20 cellular contexts compared by ENCODE assay signal in the genomic region with DNA sequence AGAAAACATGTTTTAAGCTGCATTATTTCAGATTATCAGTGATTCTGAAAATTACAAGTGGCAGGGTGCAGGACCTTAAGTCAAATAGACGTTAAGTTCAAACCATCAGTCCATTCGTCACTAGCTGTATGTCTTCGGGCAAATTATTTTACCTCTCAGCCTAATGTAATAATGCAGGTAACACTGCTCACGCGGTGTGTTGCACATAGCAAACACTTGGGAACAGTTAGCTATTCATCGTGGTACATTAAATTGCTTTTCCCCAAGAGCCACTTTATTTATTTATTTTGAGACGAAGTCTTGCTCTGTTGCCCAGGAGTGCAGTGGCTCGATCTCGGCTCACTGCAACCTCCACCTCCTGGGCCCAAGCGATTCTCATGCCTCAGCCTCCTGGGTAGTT. TPM values are rescaled to one million over a fixed set of nuclear protein-coding genes. Genes with fewer than 3 reads are reported as not detected.
DNase-seq lines count a peak whose midpoint lies in the region; TF ChIP-seq lines count a peak whose summit lies in the region.
"Had no signal": no experiment of that assay in that cellular context is flagged by ENCODE, and none has a peak within 500 bp of the region (broad histone marks: within the 10 kb centered on the region; RNA-seq: fewer than 3 reads in every experiment).

No MANE protein-coding gene starts in this region.

- TF ChIP-seq EP300 in esophagus muscularis mucosa (IDR thresholded peaks at IDR 0.05): no peak

- no peaks in the 10 kb centered on the region for H3K9me3 ChIP-seq in neutrophil
- no peaks in the 10 kb centered on the region for H3K9me3 ChIP-seq in esophagus muscularis mucosa
- H3K9me3 ChIP-seq: left lung, mucosa of descending colon, tibial artery had no signal

- H3K27me3 ChIP-seq in neutrophil (no peaks in the 10 kb centered on the region), esophagus muscularis mucosa (no peaks in the 10 kb centered on the region)
- H3K27me3 ChIP-seq: left lung, neural progenitor cell, tibial artery had no signal

- H3K9me3 Mint-ChIP-seq in activated T-cell treated with anti-CD3 and anti-CD28 coated beads, Interleukin-2, amount 50 U/mL, for 24 hours: no peaks in the 10 kb centered on the region
- H3K9me3 Mint-ChIP-seq: CD14-positive monocyte; neural progenitor cell; stimulated activated naive CD8-positive, alpha-beta T cell treated with anti-CD3 and anti-CD28 coated beads, Interleukin-15, Interleukin-2, amounts not matched to agents 100 ng/mL and 50 ng/mL, for 24 hours had no signal

- H3K4me1 ChIP-seq in neutrophil (ENCODE audit: control insufficient read depth in 1 of 2, insufficient read depth in 1 of 2, low read depth in 1 of 2, low read length in 1 of 2): peaks cover 30% of the 10 kb centered on the region in 2 experiments
- peaks cover 6 to 21% (median 14%) of the 10 kb centered on the region in 4 donors for H3K4me1 ChIP-seq in esophagus muscularis mucosa
- H3K4me1 ChIP-seq: neural progenitor cell had no signal

- peak overlapping the region; percentile 66 for H3K27ac Mint-ChIP-seq in activated T-cell treated with anti-CD3 and anti-CD28 coated beads, Interleukin-2, amount 50 U/mL, for 24 hours
- H3K27ac Mint-ChIP-seq: neural progenitor cell; stimulated activated naive CD8-positive, alpha-beta T cell treated with anti-CD3 and anti-CD28 coated beads, Interleukin-15, Interleukin-2, amounts not matched to agents 100 ng/mL and 50 ng/mL, for 24 hours had no signal

- no peaks in the 10 kb centered on the region for H3K27me3 Mint-ChIP-seq in activated T-cell treated with anti-CD3 and anti-CD28 coated beads, Interleukin-2, amount 50 U/mL, for 24 hours
- H3K27me3 Mint-ChIP-seq: stimulated activated naive CD8-positive, alpha-beta T cell treated with anti-CD3 and anti-CD28 coated beads, Interleukin-15, Interleukin-2, amounts not matched to agents 100 ng/mL and 50 ng/mL, for 24 hours had no signal

- H3K27ac ChIP-seq in VCaP (peak overlapping the region; percentile 52), neutrophil (peak overlapping the region; percentile 79), esophagus muscularis mucosa (replicated peaks in 1 of 4) (peak overlapping the region in 1 of 4 donors; percentile 1)
- H3K27ac ChIP-seq: neural progenitor cell, SJSA1 had no signal

- no peak overlapping the region for H3K4me3 Mint-ChIP-seq in activated T-cell treated with anti-CD3 and anti-CD28 coated beads, Interleukin-2, amount 50 U/mL, for 24 hours
- H3K4me3 Mint-ChIP-seq: CD14-positive monocyte; neural progenitor cell; stimulated activated naive CD8-positive, alpha-beta T cell treated with anti-CD3 and anti-CD28 coated beads, Interleukin-15, Interleukin-2, amounts not matched to agents 100 ng/mL and 50 ng/mL, for 24 hours had no signal

- WGBS in esophagus muscularis mucosa: 90% methylated on average over 10 of the region's 10 CpGs

- TF ChIP-seq CTCF in VCaP (conservative IDR thresholded peaks at IDR 0.05) (no peak), neutrophil (IDR thresholded peaks at IDR 0.05) (no peak), esophagus muscularis mucosa (IDR thresholded peaks at IDR 0.05) (no peak)

- H3K4me3 ChIP-seq in neutrophil (ENCODE audit: low read depth in 1 of 2, low read length in 1 of 2) (no peak overlapping the region), esophagus muscularis mucosa (no peak overlapping the region)
- H3K4me3 ChIP-seq: left lung, mucosa of descending colon, neural progenitor cell, SJSA1, tibial artery had no signal

- H3K36me3 Mint-ChIP-seq in activated T-cell treated with anti-CD3 and anti-CD28 coated beads, Interleukin-2, amount 50 U/mL, for 24 hours (ENCODE audit: low read depth): peaks cover 93% of the 10 kb centered on the region

- no peak for DNase-seq in activated T-cell treated with anti-CD3 and anti-CD28 coated beads, Interleukin-2, amount 50 U/mL, for 24 hours
- no peak for DNase-seq in activated T-cell treated with anti-CD3 and anti-CD28 coated beads for 4 hours
- no peak for DNase-seq in NCI-H1694 (lab: John Stamatoyannopoulos, UW)
- no peak for DNase-seq in dedifferentiated amniotic fluid mesenchymal stem cell (ENCODE audit: extremely low spot score)
- DNase-seq in NCI-H187 treated with DMSO at 0.1 percent for 48 hours (lab: John Stamatoyannopoulos, UW): no peak
- no peak for DNase-seq in esophagus muscularis mucosa (ENCODE audit: extremely low spot score)
- DNase-seq: activated CD4-positive, alpha-beta T cell treated with anti-CD3 and anti-CD28 coated beads, Interleukin-2, amount 50 U/mL, for 48 hours; activated gamma-delta T cell treated with Interleukin-2 at 50 U/mL for 16 hours; cortex of kidney; left lung; mucosa of descending colon; stimulated activated CD4-positive, alpha-beta T cell treated with anti-CD3 and anti-CD28 coated beads, Interleukin-4, amount 100 ng/mL, for 1 hour; T-helper 2 cell; tibial artery had no signal

- intact Hi-C loops in esophagus muscularis mucosa (cut with DNase I): loop anchor here (5.0 kb wide), 1 partner anchor 43 kb away; no protein-coding TSS in a partner anchor

- no peak for TF ChIP-seq POLR2A in esophagus muscularis mucosa (IDR thresholded peaks at IDR 0.05; ENCODE audit: low read depth)

- H3K4me1 Mint-ChIP-seq in activated T-cell treated with anti-CD3 and anti-CD28 coated beads, Interleukin-2, amount 50 U/mL, for 24 hours (ENCODE audit: low read depth): peaks cover 7% of the 10 kb centered on the region

- peaks cover 52% of the 10 kb centered on the region for H3K36me3 ChIP-seq in neutrophil
- H3K36me3 ChIP-seq in esophagus muscularis mucosa: peaks cover 46 to 90% (median 70%) of the 10 kb centered on the region in 4 donors
- H3K36me3 ChIP-seq: neural progenitor cell had no signal

RNA-seq across cellular contexts. Expression of a gene that starts 10.1 kb away (rescaled TPM):
- 100 to 1,000 TPM in 2 of 4 donors, 10 to 100 TPM in 2; 76.3 to 262 (median 102) TPM for total RNA-seq in esophagus muscularis mucosa

RNA-seq across cellular contexts. Expression of a gene that starts 12.2 kb away (rescaled TPM):
- 10 to 100 TPM; 15.0 to 25.3 (median 19.5) TPM for total RNA-seq in esophagus muscularis mucosa

RNA-seq across cellular contexts. Expression of a gene that starts 28.3 kb away (rescaled TPM):
- 10 to 100 TPM in 2 of 4 donors, 1 to 10 TPM in 2; 4.8 to 15.6 (median 8.3) TPM for total RNA-seq in esophagus muscularis mucosa
- total RNA-seq: SJSA1 had no signal

RNA-seq across cellular contexts. Expression of a gene that starts 35.1 kb away (rescaled TPM):
- 10 to 100 TPM; 35.6 to 50.7 (median 42.0) TPM for total RNA-seq in esophagus muscularis mucosa

RNA-seq across cellular contexts. Expression of a gene that starts 46.5 kb away (rescaled TPM):
- total RNA-seq in esophagus muscularis mucosa: 100 to 1,000 TPM; 133 to 142 (median 138) TPM
